Comparison of ENCODE assay signal across 19 cellular contexts in genomic region chr3:108292465-108292864, GRCh38. TPM values are rescaled to one million over a fixed set of nuclear protein-coding genes. Genes with fewer than 3 reads are reported as not detected.
DNase-seq lines count a peak whose midpoint lies in the region; ATAC-seq and TF ChIP-seq lines count a peak whose summit lies in the region.
"Had no signal": no experiment of that assay in that cellular context is flagged by ENCODE, and none has a peak within 500 bp of the region (broad histone marks: within the 10 kb centered on the region; RNA-seq: fewer than 3 reads in every experiment).

No MANE protein-coding gene starts in this region.

- H3K9me3 Mint-ChIP-seq in activated naive CD4-positive, alpha-beta T cell treated with anti-CD3 and anti-CD28 coated beads, Interleukin-2, amount 10 ng/mL, durations not matched to agents 7 days and 5 days: peaks cover 18% of the 10 kb centered on the region
- H3K9me3 Mint-ChIP-seq in T-cell: no peaks in the 10 kb centered on the region

- TF ChIP-seq CTCF in omental fat pad (IDR thresholded peaks at IDR 0.05): no peak

- no peak for DNase-seq in activated naive CD4-positive, alpha-beta T cell treated with anti-CD3 and anti-CD28 coated beads, Interleukin-2, amount 10 ng/mL, durations not matched to agents 7 days and 5 days
- no peak for DNase-seq in activated naive CD4-positive, alpha-beta T cell treated with Interleukin-2 at 50 U/mL for 16 hours
- no peak for DNase-seq in T-cell
- DNase-seq in pons (ENCODE audit: low spot score): peak; percentile 9
- no peak for DNase-seq in omental fat pad (ENCODE audit: low spot score)
- DNase-seq: activated CD4-positive, CD25-positive, alpha-beta regulatory T cell; activated gamma-delta T cell; DMS79; glutamatergic neuron; KG1; kidney; NCI-H2029 treated with DMSO at 0.1 percent for 48 hours; NK-92 treated with Interleukin-12 subunit alpha and Interleukin-12 subunit beta, amount 100 ng/mL, for 24 hours; stimulated activated CD8-positive, alpha-beta memory T cell treated with anti-CD3 and anti-CD28 coated beads, Interleukin-4, amount 100 ng/mL, for 48 hours had no signal

- H3K27ac Mint-ChIP-seq in activated naive CD4-positive, alpha-beta T cell treated with anti-CD3 and anti-CD28 coated beads, Interleukin-2, amount 10 ng/mL, durations not matched to agents 7 days and 5 days: peak overlapping the region; percentile 88
- peak overlapping the region; percentile 80 to 88 for H3K27ac Mint-ChIP-seq in T-cell

- H3K36me3 Mint-ChIP-seq in activated naive CD4-positive, alpha-beta T cell treated with anti-CD3 and anti-CD28 coated beads, Interleukin-2, amount 10 ng/mL, durations not matched to agents 7 days and 5 days: peaks cover 19% of the 10 kb centered on the region
- no peaks in the 10 kb centered on the region for H3K36me3 Mint-ChIP-seq in T-cell

- POLR2A ChIA-PET in T-cell (lab: Charles Lee): interaction anchor here in 1 of 2 donors (0.6 kb wide), 1 partner anchor 541 kb away, joined by 3 read pairs; no protein-coding TSS in a partner anchor

- CTCF ChIA-PET in activated naive CD4-positive, alpha-beta T cell treated with anti-CD3 and anti-CD28 coated beads, Interleukin-2, amount 10 ng/mL, durations not matched to agents 7 days and 5 days (lab: Charles Lee): interaction anchor here (1.2 to 2.7 kb wide), 2 partner anchors 50 to 139 kb away, joined by 3 to 9 read pairs; no protein-coding TSS in a partner anchor
- CTCF ChIA-PET in T-cell (lab: Charles Lee): no interaction called here

- peaks cover 66% of the 10 kb centered on the region for H3K4me1 Mint-ChIP-seq in activated naive CD4-positive, alpha-beta T cell treated with anti-CD3 and anti-CD28 coated beads, Interleukin-2, amount 10 ng/mL, durations not matched to agents 7 days and 5 days
- peaks cover 30 to 36% (median 34%) of the 10 kb centered on the region in 3 donors for H3K4me1 Mint-ChIP-seq in T-cell

- H3K4me3 Mint-ChIP-seq in activated naive CD4-positive, alpha-beta T cell treated with anti-CD3 and anti-CD28 coated beads, Interleukin-2, amount 10 ng/mL, durations not matched to agents 7 days and 5 days: no peak overlapping the region
- peak overlapping the region in 1 of 3 donors; percentile 40 for H3K4me3 Mint-ChIP-seq in T-cell

- H3K27me3 Mint-ChIP-seq in activated naive CD4-positive, alpha-beta T cell treated with anti-CD3 and anti-CD28 coated beads, Interleukin-2, amount 10 ng/mL, durations not matched to agents 7 days and 5 days: no peaks in the 10 kb centered on the region
- H3K27me3 Mint-ChIP-seq in T-cell: no peaks in the 10 kb centered on the region

- peak; percentile 4 for ATAC-seq in HG03439 (IDR thresholded peaks at IDR 0.05; ENCODE audit: unreplicated experiment)
- no peak for ATAC-seq in T-cell (replicated peaks in 1 of 4)
- ATAC-seq in omental fat pad (ENCODE audit: low FRiP score): no peak
- no peak for ATAC-seq in GM21423 (IDR thresholded peaks at IDR 0.05; ENCODE audit: unreplicated experiment)
- no peak for ATAC-seq in activated CD4-positive, CD25-positive, alpha-beta regulatory T cell treated with anti-CD3 and anti-CD28 coated beads, Interleukin-2, amount 50 U/mL, for 24 hours

RNA-seq across cellular contexts. Expression of gene HHLA2, which starts 3.9 kb away (rescaled TPM):
- total RNA-seq in T-cell (1 to 10 TPM in 1 of 5 donors, under 1 TPM in 4; 0.28 to 1.5 (median 0.35) TPM), omental fat pad (not detected)
- total RNA-seq: pulmonary artery endothelial cell, urinary bladder had no signal
